In genomic region chr14:61408498-61408897, GRCh38 we compare ENCODE assay signal across 1 cellular context.
TF ChIP-seq lines count a peak whose summit lies in the region.

No MANE protein-coding gene starts in this region.

TF ChIP-seq in H1, 55 proteins besides CTCF, POLR2A, EP300 and RAD21 (continued from another document):
- no peak for TF ChIP-seq CTBP2 (IDR thresholded peaks at IDR 0.05; ENCODE audit: borderline replicate concordance, insufficient read depth, insufficient read length, low read length)
